In genomic region chrX:155046129-155046810, GRCh38 we compare ENCODE assay signal across 1 cellular context.
TF ChIP-seq lines count a peak whose summit lies in the region.

No MANE protein-coding gene starts in this region.

TF ChIP-seq in GM23338, 12 proteins besides CTCF, POLR2A, EP300 and RAD21:
- TF ChIP-seq STAT1 (IDR thresholded peaks at IDR 0.05; ENCODE audit: unreplicated experiment) (no peak), NANOG (IDR thresholded peaks at IDR 0.05; ENCODE audit: borderline replicate concordance) (no peak), EZH2 (IDR thresholded peaks at IDR 0.05; ENCODE audit: low read depth, unreplicated experiment) (no peak), EZH2phosphoT487 (IDR thresholded peaks at IDR 0.05; ENCODE audit: unreplicated experiment) (no peak), POLR2AphosphoS5 (IDR thresholded peaks at IDR 0.05; ENCODE audit: low read depth) (no peak), ZNF462 (CRISPR knock-in tag; IDR thresholded peaks at IDR 0.05) (no peak), ZNF331 (CRISPR knock-in tag; IDR thresholded peaks at IDR 0.05; ENCODE audit: low read depth) (no peak), CREB1 (CRISPR knock-in tag; IDR thresholded peaks at IDR 0.05; ENCODE audit: low read depth) (no peak), REST (IDR thresholded peaks at IDR 0.05; ENCODE audit: unreplicated experiment) (no peak), ZNF114 (CRISPR knock-in tag; IDR thresholded peaks at IDR 0.05) (no peak)
- TF ChIP-seq, protein P1, sequence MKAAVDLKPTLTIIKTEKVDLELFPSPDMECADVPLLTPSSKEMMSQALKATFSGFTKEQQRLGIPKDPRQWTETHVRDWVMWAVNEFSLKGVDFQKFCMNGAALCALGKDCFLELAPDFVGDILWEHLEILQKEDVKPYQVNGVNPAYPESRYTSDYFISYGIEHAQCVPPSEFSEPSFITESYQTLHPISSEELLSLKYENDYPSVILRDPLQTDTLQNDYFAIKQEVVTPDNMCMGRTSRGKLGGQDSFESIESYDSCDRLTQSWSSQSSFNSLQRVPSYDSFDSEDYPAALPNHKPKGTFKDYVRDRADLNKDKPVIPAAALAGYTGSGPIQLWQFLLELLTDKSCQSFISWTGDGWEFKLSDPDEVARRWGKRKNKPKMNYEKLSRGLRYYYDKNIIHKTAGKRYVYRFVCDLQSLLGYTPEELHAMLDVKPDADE (IDR thresholded peaks at IDR 0.05), result no peak
